Comparison of ENCODE assay signal across 17 cellular contexts in the genomic region with DNA sequence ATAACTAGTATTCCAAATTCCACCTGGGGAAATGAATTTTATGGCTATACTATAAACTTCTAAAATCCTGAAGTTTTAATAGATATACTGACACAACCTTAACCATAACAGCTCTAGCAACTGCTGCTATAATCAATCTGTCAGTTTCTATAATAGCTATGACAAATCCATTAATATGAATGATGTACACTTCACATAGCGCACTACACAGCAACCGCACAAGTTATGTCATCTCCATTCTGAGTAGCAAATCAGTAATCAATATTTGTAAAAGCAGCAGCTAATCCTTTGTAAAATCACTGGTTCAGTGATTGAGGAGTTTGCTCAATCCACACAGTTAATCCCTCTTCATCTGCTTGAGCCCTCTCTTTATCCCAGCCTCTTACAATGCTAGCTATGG.
A peak's percentile ranks its signal among the peaks of the same experiment; 100 is the strongest.
DNase-seq lines count a peak whose midpoint lies in the region; ATAC-seq, FAIRE-seq and TF ChIP-seq lines count a peak whose summit lies in the region.
"Had no signal": no experiment of that assay in that cellular context is flagged by ENCODE, and none has a peak within 500 bp of the region (broad histone marks: within the 10 kb centered on the region; RNA-seq: fewer than 3 reads in every experiment).

No MANE protein-coding gene starts in this region.

- H3K4me1 Mint-ChIP-seq in osteocyte (ENCODE audit: unreplicated experiment): no peaks in the 10 kb centered on the region
- no peaks in the 10 kb centered on the region for H3K4me1 Mint-ChIP-seq in T-helper 17 cell

- no peak overlapping the region for H3K4me2 ChIP-seq in neural cell (ENCODE audit: low read length)
- H3K4me2 ChIP-seq: A549 had no signal

- H3K36me3 Mint-ChIP-seq in osteocyte (ENCODE audit: unreplicated experiment) (no peaks in the 10 kb centered on the region), T-helper 17 cell (ENCODE audit: low read depth) (no peaks in the 10 kb centered on the region)

- ATAC-seq in T-helper 17 cell: no peak
- ATAC-seq: A549 had no signal

- H3K27me3 Mint-ChIP-seq in osteocyte (ENCODE audit: unreplicated experiment) (peaks cover 9% of the 10 kb centered on the region), T-helper 17 cell (peaks cover 1% of the 10 kb centered on the region)

- H3K27ac ChIP-seq in neural cell (ENCODE audit: low read length): peak overlapping the region; percentile 30
- H3K27ac ChIP-seq: 22Rv1, A549, C4-2B, HL-60 had no signal

- H3K9me3 ChIP-seq in neural cell (ENCODE audit: low read length): no peaks in the 10 kb centered on the region
- H3K9me3 ChIP-seq in T-helper 17 cell (ENCODE audit: control insufficient read depth, low read length, poor library complexity, severe bottlenecking): no peaks in the 10 kb centered on the region
- H3K9me3 ChIP-seq: A549, Caco-2, HAP-1 had no signal

- H3K4me3 Mint-ChIP-seq in osteocyte (ENCODE audit: unreplicated experiment): no peak overlapping the region
- no peak overlapping the region for H3K4me3 Mint-ChIP-seq in T-helper 17 cell
- H3K4me3 Mint-ChIP-seq: CD4-positive, alpha-beta T cell had no signal

- peak; percentile 83 for TF ChIP-seq EP300 in neural cell (conservative IDR thresholded peaks at IDR 0.05; ENCODE audit: poor library complexity, severe bottlenecking)

- H3F3A ChIP-seq in neural cell (ENCODE audit: insufficient read depth, low read length, poor library complexity, severe bottlenecking): no peaks in the 10 kb centered on the region

- no peak for TF ChIP-seq POLR2A in GM12892 (IDR thresholded peaks at IDR 0.05; ENCODE audit: low read depth, low read length)

- FAIRE-seq in GM12892 (lab: Jason Lieb, UNC): peak; percentile 9
- FAIRE-seq: A549, H1 had no signal

- no peaks in the 10 kb centered on the region for H3K36me3 ChIP-seq in neural cell (ENCODE audit: insufficient read depth, low read length)
- H3K36me3 ChIP-seq: HAP-1 had no signal

- DNase-seq in D341Med (ENCODE audit: low spot score) (peak; percentile 23), GM12892 (ENCODE audit: insufficient read length) (no peak), NCI-H82 (lab: John Stamatoyannopoulos, UW) (peak; percentile 88), DMS79 (lab: John Stamatoyannopoulos, UW) (no peak), osteocyte (ENCODE audit: extremely low spot score, unreplicated experiment) (no peak), T-helper 17 cell (no peak)
- DNase-seq: AML-193; CD4-positive, alpha-beta T cell; GDM1 had no signal

- no peaks in the 10 kb centered on the region for H4K20me1 ChIP-seq in neural cell (ENCODE audit: insufficient read depth)

- H3K27ac Mint-ChIP-seq in osteocyte (ENCODE audit: unreplicated experiment): no peak overlapping the region
- H3K27ac Mint-ChIP-seq in T-helper 17 cell: no peak overlapping the region
- H3K27ac Mint-ChIP-seq: CD4-positive, alpha-beta T cell had no signal

- TF ChIP-seq CTCF in neural cell (IDR thresholded peaks at IDR 0.05; ENCODE audit: poor library complexity, severe bottlenecking) (no peak), osteocyte (IDR thresholded peaks at IDR 0.05) (no peak)

- no peaks in the 10 kb centered on the region for H3K27me3 ChIP-seq in neural cell (ENCODE audit: insufficient read depth, low read depth, low read length)

- TF ChIP-seq RAD21 in neural cell (conservative IDR thresholded peaks at IDR 0.05): no peak

- no peak overlapping the region for H2AFZ ChIP-seq in neural cell (ENCODE audit: low read depth, low read length)

- H3K9ac ChIP-seq in neural cell (ENCODE audit: low read length): no peak overlapping the region

- H3K4me3 ChIP-seq in neural cell (ENCODE audit: low read length): no peak overlapping the region
- H3K4me3 ChIP-seq: A549, HAP-1 had no signal

- H3K9me2 ChIP-seq in neural cell (ENCODE audit: insufficient read depth, low read length): no peaks in the 10 kb centered on the region

- no peaks in the 10 kb centered on the region for H3K79me2 ChIP-seq in neural cell (replicated peaks; ENCODE audit: insufficient read depth, low read length)

- H3K9me3 Mint-ChIP-seq in osteocyte (ENCODE audit: unreplicated experiment): no peaks in the 10 kb centered on the region
- H3K9me3 Mint-ChIP-seq: CD4-positive, alpha-beta T cell had no signal

TF ChIP-seq in neural cell, 6 proteins besides CTCF, POLR2A, EP300 and RAD21:
- TF ChIP-seq POLR2AphosphoS5 (IDR thresholded peaks at IDR 0.05) (peak; percentile 62), EZH2 (IDR thresholded peaks at IDR 0.05; ENCODE audit: borderline replicate concordance, insufficient read depth, low read length, poor library complexity, severe bottlenecking) (no peak), SMC3 (conservative IDR thresholded peaks at IDR 0.05; ENCODE audit: poor library complexity) (no peak), MXI1 (conservative IDR thresholded peaks at IDR 0.05; ENCODE audit: poor library complexity, severe bottlenecking) (no peak)

Comparison
In these comparisons a context has a peak if more than half of its experiments do, and no peak if none do; other contexts are left out.
1. DNase-seq: peak in D341Med (single experiment) and NCI-H82 (single experiment); none in GM12892 (single experiment), DMS79 (single experiment), osteocyte (single experiment) and T-helper 17 cell (0 of 3).